8 cellular contexts compared by ENCODE assay signal in genomic region chr10:100970076-100970913, GRCh38. TPM values are rescaled to one million over a fixed set of nuclear protein-coding genes. Genes with fewer than 3 reads are reported as not detected.
DNase-seq lines count a peak whose midpoint lies in the region; ATAC-seq and TF ChIP-seq lines count a peak whose summit lies in the region.

No MANE protein-coding gene starts in this region.

- H3K9me3 ChIP-seq in CD4-positive, alpha-beta memory T cell (ENCODE audit: control insufficient read depth in 1 of 2, low read length in 2 of 2) = no peaks in the 10 kb centered on the region
- no peaks in the 10 kb centered on the region for H3K9me3 ChIP-seq in PC-3 (ENCODE audit: low read length)
- no peaks in the 10 kb centered on the region for H3K9me3 ChIP-seq in thymus (ENCODE audit: control insufficient read depth)

- peak; percentile 10 to 55 (median 18) for DNase-seq in CD4-positive, alpha-beta memory T cell
- DNase-seq in PC-3 = no peak
- DNase-seq in cerebellar cortex (ENCODE audit: low spot score) = peak; percentile 57
- DNase-seq in memory B cell (ENCODE audit: low spot score in 2 of 2) = peak in 1 of 2 donors; percentile 9
- no peak for DNase-seq in NCI-H1092 treated with DMSO at 0.1 percent for 48 hours (lab: John Stamatoyannopoulos, UW)
- DNase-seq in NK-92 treated with Interleukin-12 subunit alpha and Interleukin-12 subunit beta, amount 100 ng/mL, for 24 hours (lab: John Stamatoyannopoulos, UW) = no peak

- no peaks in the 10 kb centered on the region for H3K9me2 ChIP-seq in PC-3 (replicated peaks; ENCODE audit: low read length)

- H3K27me3 Mint-ChIP-seq in CD4-positive, alpha-beta memory T cell = no peaks in the 10 kb centered on the region
- no peaks in the 10 kb centered on the region for H3K27me3 Mint-ChIP-seq in memory B cell

- no peak overlapping the region for H3K9ac ChIP-seq in PC-3 (ENCODE audit: low read length)

- intact Hi-C loops in CD4-positive, alpha-beta memory T cell (cut with micrococcal nuclease) = loop anchor here (2.0 kb wide), 1 partner anchor 27 kb away; no protein-coding TSS in a partner anchor
- intact Hi-C loops in PC-3 (cut with micrococcal nuclease) = no loop called here

- peak overlapping the region; percentile 99 for H3K4me2 ChIP-seq in PC-3 (ENCODE audit: low read length)

- H3K27ac ChIP-seq in CD4-positive, alpha-beta memory T cell (ENCODE audit: low read depth, low read length) = no peak overlapping the region
- H3K27ac ChIP-seq in PC-3 (ENCODE audit: low read length) (no peak overlapping the region), thymus (ENCODE audit: low read depth) (no peak overlapping the region)

- H3K4me3 ChIP-seq in CD4-positive, alpha-beta memory T cell (ENCODE audit: low read length in 2 of 2) = no peak overlapping the region
- H3K4me3 ChIP-seq in PC-3 (ENCODE audit: low read length) = peak overlapping the region; percentile 66
- H3K4me3 ChIP-seq in thymus (ENCODE audit: low read length) = peak overlapping the region; percentile 55

- POLR2A ChIA-PET in CD4-positive, alpha-beta memory T cell (lab: Charles Lee; ENCODE audit: partially characterized antibody) = interaction anchor here (1.9 kb wide), 1 partner anchor 27 kb away, joined by 8 read pairs; no protein-coding TSS in a partner anchor
- POLR2A ChIA-PET in PC-3 (lab: Charles Lee; ENCODE audit: unreplicated experiment) = no interaction called here

- 57% methylated on average over 13 of the region's 13 CpGs for WGBS in thymus

- no peaks in the 10 kb centered on the region for H3K9me3 Mint-ChIP-seq in CD4-positive, alpha-beta memory T cell
- H3K9me3 Mint-ChIP-seq in memory B cell = no peaks in the 10 kb centered on the region

- H3K27ac Mint-ChIP-seq in CD4-positive, alpha-beta memory T cell = peak overlapping the region in 4 of 7 donors; percentile 49 to 90 (median 59)
- H3K27ac Mint-ChIP-seq in memory B cell = no peak overlapping the region

- CTCF ChIA-PET in CD4-positive, alpha-beta memory T cell (lab: Charles Lee; ENCODE audit: partially characterized antibody) = interaction anchor here (1.1 to 7.0 kb wide), 3 partner anchors 28 to 59 kb away, joined by 3 to 60 read pairs (median 15); partner anchors contain the start of gene LZTS2
- CTCF ChIA-PET in PC-3 (lab: Charles Lee) = interaction anchor here (0.7 kb wide), 1 partner anchor 72 kb away, joined by 5 read pairs; no protein-coding TSS in a partner anchor

- no peaks in the 10 kb centered on the region for H3F3A ChIP-seq in PC-3 (ENCODE audit: low read length, unreplicated experiment)

- H3K79me2 ChIP-seq in PC-3 (ENCODE audit: low read length) = no peaks in the 10 kb centered on the region

- ATAC-seq in PC-3 = no peak
- peak; percentile 57 for ATAC-seq in memory B cell (ENCODE audit: low read depth)
- ATAC-seq in HG02981 (IDR thresholded peaks at IDR 0.05; ENCODE audit: unreplicated experiment) = no peak

- H3K4me1 Mint-ChIP-seq in CD4-positive, alpha-beta memory T cell = peaks cover 4 to 23% (median 14%) of the 10 kb centered on the region in 4 donors
- H3K4me1 Mint-ChIP-seq in memory B cell = peaks cover 21% of the 10 kb centered on the region

- no peak for TF ChIP-seq CTCF in PC-3 (conservative IDR thresholded peaks at IDR 0.05; ENCODE audit: low read depth, low read length)

- peaks cover 3 to 7% of the 10 kb centered on the region in 2 donors for H3K36me3 Mint-ChIP-seq in CD4-positive, alpha-beta memory T cell
- H3K36me3 Mint-ChIP-seq in memory B cell = peaks cover 5% of the 10 kb centered on the region

- no TSS peak for BruUV-seq in PC-3 (replicated peaks; lab: Mats Ljungman, UMichigan)

- H3K27me3 ChIP-seq in CD4-positive, alpha-beta memory T cell (ENCODE audit: insufficient read depth, low read length) = no peaks in the 10 kb centered on the region
- H3K27me3 ChIP-seq in PC-3 (ENCODE audit: low read length) (no peaks in the 10 kb centered on the region), thymus (ENCODE audit: control insufficient read depth, insufficient read depth) (peaks cover 3% of the 10 kb centered on the region)

- H3K36me3 ChIP-seq in CD4-positive, alpha-beta memory T cell (ENCODE audit: insufficient read depth, low read length) = no peaks in the 10 kb centered on the region
- H3K36me3 ChIP-seq in PC-3 (ENCODE audit: low read depth, low read length) (no peaks in the 10 kb centered on the region; the same call in 1 of the 2 replicates), thymus (ENCODE audit: control insufficient read depth, insufficient read depth) (no peaks in the 10 kb centered on the region)

- H3K4me3 Mint-ChIP-seq in CD4-positive, alpha-beta memory T cell = peak overlapping the region; percentile 58 to 79 (median 66)
- H3K4me3 Mint-ChIP-seq in memory B cell = peak overlapping the region; percentile 77

- H3K4me1 ChIP-seq in CD4-positive, alpha-beta memory T cell (ENCODE audit: insufficient read depth, low read length) = peaks cover 18% of the 10 kb centered on the region
- peaks cover 6% of the 10 kb centered on the region; the same call in 1 of the 2 replicates for H3K4me1 ChIP-seq in PC-3 (ENCODE audit: insufficient read depth, low read length)
- H3K4me1 ChIP-seq in thymus (ENCODE audit: control insufficient read depth, insufficient read depth, low read length) = peaks cover 2% of the 10 kb centered on the region

- no peaks in the 10 kb centered on the region for H4K20me1 ChIP-seq in PC-3 (ENCODE audit: low read length)

- H2AFZ ChIP-seq in PC-3 (ENCODE audit: low read length) = peak overlapping the region; percentile 89

RNA-seq across cellular contexts. Expression of gene SEMA4G, which starts 1.0 kb away (rescaled TPM):
- 1 to 10 TPM; 1.1 to 1.4 TPM for total RNA-seq in CD4-positive, alpha-beta memory T cell
- under 1 TPM in 1 of 2 donors, not detected in 1; 0.26 TPM for polyA plus RNA-seq in CD4-positive, alpha-beta memory T cell
- 2.6 TPM in 2 replicates for total RNA-seq in PC-3 (2014; rRNA removed)
- polyA plus RNA-seq in thymus = 1.2 TPM

RNA-seq across cellular contexts. Expression of gene MRPL43, which starts 17.0 kb away (rescaled TPM):
- total RNA-seq in CD4-positive, alpha-beta memory T cell = 10 to 100 TPM; 65.8 to 71.6 TPM
- polyA plus RNA-seq in CD4-positive, alpha-beta memory T cell = 100 to 1,000 TPM; 110 to 114 TPM
- 81.0 and 90.5 TPM in 2 replicates for total RNA-seq in PC-3 (2014; rRNA removed)
- polyA plus RNA-seq in thymus = 95.1 TPM

RNA-seq across cellular contexts. Expression of gene TWNK, which starts 17.0 kb away (rescaled TPM):
- total RNA-seq in CD4-positive, alpha-beta memory T cell = 10 to 100 TPM; 11.5 to 14.3 TPM
- 10 to 100 TPM in 1 of 2 donors, 1 to 10 TPM in 1; 5.0 to 10.3 TPM for polyA plus RNA-seq in CD4-positive, alpha-beta memory T cell
- total RNA-seq in PC-3 (2014; rRNA removed) = 7.5 and 8.0 TPM in 2 replicates
- polyA plus RNA-seq in thymus = 5.9 TPM

RNA-seq across cellular contexts. Expression of gene LZTS2, which starts 29.3 kb away (rescaled TPM):
- total RNA-seq in CD4-positive, alpha-beta memory T cell = 10 to 100 TPM; 33.4 to 33.9 TPM
- polyA plus RNA-seq in CD4-positive, alpha-beta memory T cell = 10 to 100 TPM in 1 of 2 donors, 1 to 10 TPM in 1; 8.4 to 19.9 TPM
- total RNA-seq in PC-3 (2014; rRNA removed) = 58.3 and 67.2 TPM in 2 replicates
- polyA plus RNA-seq in thymus = 44.7 TPM

RNA-seq across cellular contexts. Expression of gene SLF2, which starts 57.5 kb away (rescaled TPM):
- 10 to 100 TPM; 46.3 to 49.3 TPM for total RNA-seq in CD4-positive, alpha-beta memory T cell
- polyA plus RNA-seq in CD4-positive, alpha-beta memory T cell = 10 to 100 TPM in 1 of 2 donors, 1 to 10 TPM in 1; 5.9 to 18.3 TPM
- total RNA-seq in PC-3 (2014; rRNA removed) = 18.5 and 19.5 TPM in 2 replicates
- 23.8 TPM for polyA plus RNA-seq in thymus

Comparison
In these comparisons a context has a peak if more than half of its experiments do, and no peak if none do; other contexts are left out.
1. DNase-seq: peak in CD4-positive, alpha-beta memory T cell (5 of 5) and cerebellar cortex (single experiment); none in PC-3 (single experiment), NCI-H1092 treated with DMSO at 0.1 percent for 48 hours (single experiment) and NK-92 treated with Interleukin-12 subunit alpha and Interleukin-12 subunit beta, amount 100 ng/mL, for 24 hours (single experiment).
2. H3K4me3 ChIP-seq: peak in PC-3 (single experiment) and thymus (single experiment); none in CD4-positive, alpha-beta memory T cell (0 of 2).